ENCODE assay signal across 8 cellular contexts in the genomic region with DNA sequence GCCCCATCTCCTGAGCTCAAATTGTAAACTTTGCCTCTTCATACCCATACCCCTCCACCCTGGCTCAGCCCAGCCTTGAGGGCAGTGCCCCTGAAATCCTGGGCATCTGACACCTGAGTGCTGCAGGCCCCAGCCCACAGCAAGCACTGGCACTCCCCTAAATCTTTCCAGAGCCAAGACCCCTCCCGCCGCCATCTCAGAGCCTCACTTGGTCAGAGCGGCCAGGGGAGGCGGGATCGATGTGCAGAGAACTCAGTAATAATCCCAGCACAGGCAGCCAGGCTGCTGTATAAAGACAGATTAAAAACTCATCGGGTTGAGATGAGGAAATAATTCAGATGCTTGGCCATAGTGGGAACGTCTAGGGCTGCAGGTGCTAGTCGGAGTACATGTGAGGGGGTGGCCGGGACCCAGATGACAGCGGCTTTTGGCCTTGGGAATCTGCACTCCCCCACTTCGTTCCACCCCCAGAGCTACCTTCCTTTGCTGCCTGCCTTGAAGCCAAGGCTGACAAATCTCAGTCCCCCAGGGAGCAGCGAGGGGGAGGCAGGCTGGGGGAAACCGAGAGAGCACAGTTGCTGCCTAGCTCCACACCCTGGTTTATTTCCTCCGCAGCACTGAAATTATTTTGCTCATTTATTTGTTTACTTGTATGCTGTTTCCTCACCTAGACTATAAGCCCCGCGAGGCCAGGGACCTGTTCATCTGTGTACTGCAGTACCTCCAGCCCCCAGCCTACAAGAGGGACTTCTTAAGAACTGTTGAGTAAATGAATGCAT. TPM values are rescaled to one million over a fixed set of nuclear protein-coding genes. Genes with fewer than 3 reads are reported as not detected.
A peak's percentile ranks its signal among the peaks of the same experiment; 100 is the strongest.
DNase-seq lines count a peak whose midpoint lies in the region; ATAC-seq and TF ChIP-seq lines count a peak whose summit lies in the region.

No MANE protein-coding gene starts in this region.

- H2BK15ac ChIP-seq in H9 (ENCODE audit: low read depth, low read length) = no peak overlapping the region

- H4K5ac ChIP-seq in H9 (ENCODE audit: insufficient read length, low read depth, low read length) = no peak overlapping the region

- no peak overlapping the region for H3K27ac Mint-ChIP-seq in H9
- H3K27ac Mint-ChIP-seq in nephron = no peak overlapping the region

- no peak overlapping the region for H2AK5ac ChIP-seq in H9 (ENCODE audit: insufficient read length, low read length)

- no peak overlapping the region for H2AFZ ChIP-seq in H9 (ENCODE audit: low read length)

- no peaks in the 10 kb centered on the region for H3K9me3 ChIP-seq in H9 (ENCODE audit: control insufficient read depth, low read depth, low read length)
- no peaks in the 10 kb centered on the region for H3K9me3 ChIP-seq in esophagus squamous epithelium

- H3K27me3 Mint-ChIP-seq in H9 (ENCODE audit: low read depth) (peaks cover 37% of the 10 kb centered on the region), nephron (ENCODE audit: low read depth) (no peaks in the 10 kb centered on the region)

- H3K23me2 ChIP-seq in H9 (ENCODE audit: insufficient read length, low read depth, low read length, poor library complexity, severe bottlenecking) = peaks cover 13% of the 10 kb centered on the region

- H4K20me1 ChIP-seq in H9 (ENCODE audit: control insufficient read depth, insufficient read depth, insufficient read length) = no peaks in the 10 kb centered on the region

- H3K4me1 ChIP-seq in H9 (ENCODE audit: insufficient read depth, low read length) (no peaks in the 10 kb centered on the region; the same call in 1 of the 2 replicates), esophagus squamous epithelium (peaks cover 7 to 21% (median 18%) of the 10 kb centered on the region in 3 donors)

- peak overlapping the region in 2 of 4 donors; percentile 50 to 73 for H3K4me3 ChIP-seq in esophagus squamous epithelium

- no peak overlapping the region for H3K14ac ChIP-seq in H9 (ENCODE audit: insufficient read depth, low read length)

- no CpG with 5 or more reads among the region's 16 CpGs for WGBS in H9 (ENCODE audit: extremely low coverage, insufficient read length, low lambda C conversion rate)
- 20 to 33% methylated on average over 10 to 14 of the region's 16 CpGs for WGBS in esophagus squamous epithelium, 2 donors

- H2BK12ac ChIP-seq in H9 (ENCODE audit: insufficient read length, low read depth, low read length) = no peak overlapping the region

- H2BK120ac ChIP-seq in H9 (ENCODE audit: low read depth, low read length, poor library complexity, severe bottlenecking) = no peak overlapping the region

- H3K4me2 ChIP-seq in H9 (ENCODE audit: insufficient read depth, insufficient read length, low read length) = peak overlapping the region; percentile 82

- H3K27ac ChIP-seq in H9 (ENCODE audit: insufficient read length, low read depth, low read length) (no peak overlapping the region), esophagus squamous epithelium (no peak overlapping the region)

- DNase-seq in H9 (no peak), NCI-H1436 treated with DMSO at 0.1 percent for 48 hours (lab: John Stamatoyannopoulos, UW) (no peak), esophagus squamous epithelium (lab: John Stamatoyannopoulos, UW) (no peak), C1 segment of cervical spinal cord (lab: John Stamatoyannopoulos, UW) (no peak), mucosa of gallbladder (ENCODE audit: low spot score) (no peak)
- DNase-seq in activated CD4-positive, alpha-beta T cell treated with anti-CD3 and anti-CD28 coated beads, Interleukin-2, amount 50 U/mL, for 48 hours = peak; percentile 20 to 31

- H3K4me1 Mint-ChIP-seq in H9 (peaks cover 18 to 20% of the 10 kb centered on the region in 2 experiments), nephron (peaks cover 10% of the 10 kb centered on the region)

- H2BK20ac ChIP-seq in H9 (ENCODE audit: low read depth, low read length, poor library complexity, severe bottlenecking) = no peak overlapping the region

- H4K91ac ChIP-seq in H9 (ENCODE audit: insufficient read length, low read depth, low read length) = no peak overlapping the region

- peak; percentile 61 for ATAC-seq in GM18873 (IDR thresholded peaks at IDR 0.05; ENCODE audit: low FRiP score, unreplicated experiment)

- H3K18ac ChIP-seq in H9 (ENCODE audit: insufficient read length, low read depth, low read length) = no peak overlapping the region

- H2BK5ac ChIP-seq in H9 (ENCODE audit: insufficient read length, low read length) = no peak overlapping the region

- no peak overlapping the region for H3T11ph ChIP-seq in H9 (ENCODE audit: low read length)

- no peak overlapping the region for H3K9ac ChIP-seq in H9 (ENCODE audit: extremely low read depth, insufficient read length, low read length)

- H3K56ac ChIP-seq in H9 (ENCODE audit: insufficient read length, low read depth, low read length) = no peak overlapping the region

- H3K4me3 Mint-ChIP-seq in H9 (no peak overlapping the region; a peak in 3 of 5 replicates), nephron (peak overlapping the region; percentile 67 to 80 (median 75))

- intact Hi-C loops in esophagus squamous epithelium (cut with DNase I) = loop anchor here (2.0 kb wide), 1 partner anchor 177 kb away; the partner anchor contains the start of gene PCDH1

- H3K27me3 ChIP-seq in H9 (ENCODE audit: insufficient read depth, low read length) (peaks cover 7% of the 10 kb centered on the region; the same call in 1 of the 2 replicates), esophagus squamous epithelium (peaks cover 0 to 90% (median 4%) of the 10 kb centered on the region in 4 donors)

- H3K4ac ChIP-seq in H9 (ENCODE audit: low read depth, low read length) = no peak overlapping the region

- H3K9me3 Mint-ChIP-seq in H9 (no peaks in the 10 kb centered on the region), nephron (no peaks in the 10 kb centered on the region)

- H3K36me3 ChIP-seq in esophagus squamous epithelium = no peaks in the 10 kb centered on the region

- H3K79me2 ChIP-seq in H9 (ENCODE audit: insufficient read depth, low read length) = no peaks in the 10 kb centered on the region

- TF ChIP-seq POLR2A in esophagus squamous epithelium (IDR thresholded peaks at IDR 0.05) = no peak

- no peak overlapping the region for H4K8ac ChIP-seq in H9 (replicated peaks; ENCODE audit: insufficient read length, low read depth, low read length)

- TF ChIP-seq CTCF in H9 (conservative IDR thresholded peaks at IDR 0.05) (no peak), nephron (IDR thresholded peaks at IDR 0.05; ENCODE audit: unreplicated experiment in 3 of 3) (no peak), esophagus squamous epithelium (IDR thresholded peaks at IDR 0.05) (no peak)

- no peaks in the 10 kb centered on the region for H3K79me1 ChIP-seq in H9 (ENCODE audit: insufficient read depth, low read depth, low read length, poor library complexity, severe bottlenecking)

- no peak overlapping the region for H3K23ac ChIP-seq in H9 (ENCODE audit: insufficient read length, low read depth, low read length)

- no peaks in the 10 kb centered on the region for H3K36me3 Mint-ChIP-seq in H9 (ENCODE audit: insufficient read depth in 1 of 3, low read depth in 3 of 3)
- no peaks in the 10 kb centered on the region for H3K36me3 Mint-ChIP-seq in nephron (ENCODE audit: low read depth)

RNA-seq across cellular contexts. Expression of gene ARAP3, which starts 19.5 kb away (rescaled TPM):
- total RNA-seq in H9 (2021) = 27.3 and 27.6 TPM in 2 replicates
- total RNA-seq in esophagus squamous epithelium = 1 to 10 TPM; 1.1 to 5.9 (median 2.4) TPM
- 24.2 TPM for total RNA-seq in mucosa of gallbladder

RNA-seq across cellular contexts. Expression of gene FCHSD1, which starts 50.3 kb away (rescaled TPM):
- 23.1 and 23.4 TPM in 2 replicates for total RNA-seq in H9 (2021)
- 10 to 100 TPM in 2 of 4 donors, 1 to 10 TPM in 2; 6.0 to 27.7 (median 10.4) TPM for total RNA-seq in esophagus squamous epithelium
- 62.0 TPM for total RNA-seq in mucosa of gallbladder

Comparison
In these comparisons a context has a peak if more than half of its experiments do, and no peak if none do; other contexts are left out.
1. DNase-seq: peak in activated CD4-positive, alpha-beta T cell treated with anti-CD3 and anti-CD28 coated beads, Interleukin-2, amount 50 U/mL, for 48 hours (2 of 2); none in H9 (single experiment), NCI-H1436 treated with DMSO at 0.1 percent for 48 hours (single experiment), esophagus squamous epithelium (single experiment), C1 segment of cervical spinal cord (0 of 14) and mucosa of gallbladder (single experiment).
2. H3K4me3 Mint-ChIP-seq: peak in nephron (3 of 3); none in H9 (0 of 2).